ENCODE assay signal across 10 cellular contexts in the genomic region with DNA sequence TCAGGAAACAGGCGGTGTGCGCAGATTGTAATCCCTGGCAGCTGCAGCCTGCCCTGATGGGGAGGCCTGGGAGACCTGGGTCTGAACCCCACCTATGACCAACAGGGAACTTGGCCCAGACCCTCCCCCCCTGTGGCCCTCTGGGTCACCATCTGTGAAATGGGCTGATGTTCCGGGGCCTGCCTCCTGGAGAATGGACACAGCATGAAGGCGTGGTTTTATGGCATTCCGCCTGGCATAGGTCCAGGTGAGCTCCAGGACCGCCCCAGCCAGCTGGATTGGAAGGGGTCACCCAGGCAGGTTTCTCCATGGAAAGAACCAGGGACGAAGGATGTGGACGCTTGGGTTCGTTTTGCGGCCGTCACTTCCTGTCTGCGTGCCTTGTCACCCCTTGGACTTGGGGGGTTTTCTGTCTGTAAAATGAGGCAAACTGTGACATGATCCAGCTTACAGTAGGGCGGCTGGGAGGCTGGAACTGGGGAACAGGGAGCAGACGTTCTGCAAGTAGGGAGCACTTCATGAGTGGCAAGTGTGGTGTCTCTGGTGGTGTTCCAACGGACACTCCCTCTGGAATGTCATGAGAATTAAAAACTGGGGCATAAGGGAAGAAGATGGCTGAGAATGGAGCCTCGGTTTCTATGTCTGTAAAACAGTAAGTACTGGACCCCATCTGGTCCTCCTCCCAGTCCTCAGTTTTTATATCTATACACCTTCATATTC. TPM values are rescaled to one million over a fixed set of nuclear protein-coding genes. Genes with fewer than 3 reads are reported as not detected.
A peak's percentile ranks its signal among the peaks of the same experiment; 100 is the strongest.
DNase-seq lines count a peak whose midpoint lies in the region; ATAC-seq lines count a peak whose summit lies in the region.
"Had no signal": no experiment of that assay in that cellular context is flagged by ENCODE, and none has a peak within 500 bp of the region (broad histone marks: within the 10 kb centered on the region; RNA-seq: fewer than 3 reads in every experiment).

No MANE protein-coding gene starts in this region.

- H3K27me3 Mint-ChIP-seq in activated T-cell treated with anti-CD3 and anti-CD28 coated beads, Interleukin-2, amount 50 U/mL, for 24 hours: peaks cover 24% of the 10 kb centered on the region

- no peak for DNase-seq in activated T-cell treated with anti-CD3 and anti-CD28 coated beads, Interleukin-2, amount 50 U/mL, for 24 hours
- DNase-seq in activated T-cell treated with anti-CD3 and anti-CD28 coated beads, Interleukin-2, amount 50 U/mL, for 48 hours: no peak
- DNase-seq in lung microvascular endothelial cell (ENCODE audit: low read depth in 2 of 2) (peak; percentile 34 to 58), islet precursor cell (no peak)
- DNase-seq: stimulated activated CD8-positive, alpha-beta memory T cell treated with anti-CD3 and anti-CD28 coated beads, Interleukin-4, amount 100 ng/mL, for 48 hours had no signal

- peak overlapping the region; percentile 74 for H3K4me3 Mint-ChIP-seq in activated T-cell treated with anti-CD3 and anti-CD28 coated beads, Interleukin-2, amount 50 U/mL, for 24 hours

- no peak for ATAC-seq in HG03135 (IDR thresholded peaks at IDR 0.05; ENCODE audit: unreplicated experiment)
- no peak for ATAC-seq in HG03097 (IDR thresholded peaks at IDR 0.05; ENCODE audit: low FRiP score, unreplicated experiment)

- no peaks in the 10 kb centered on the region for H3K36me3 Mint-ChIP-seq in activated T-cell treated with anti-CD3 and anti-CD28 coated beads, Interleukin-2, amount 50 U/mL, for 24 hours (ENCODE audit: low read depth)

- H3K4me1 Mint-ChIP-seq in activated T-cell treated with anti-CD3 and anti-CD28 coated beads, Interleukin-2, amount 50 U/mL, for 24 hours (ENCODE audit: low read depth): peaks cover 11% of the 10 kb centered on the region

- H3K27ac ChIP-seq in angular gyrus (ENCODE audit: low read depth, low read length) (peak overlapping the region; percentile 88), temporal lobe (ENCODE audit: low read depth, low read length) (peak overlapping the region; percentile 89)
- H3K27ac ChIP-seq: C4-2B had no signal

- no peaks in the 10 kb centered on the region for H3K9me3 Mint-ChIP-seq in activated T-cell treated with anti-CD3 and anti-CD28 coated beads, Interleukin-2, amount 50 U/mL, for 24 hours

- H3K27ac Mint-ChIP-seq in activated T-cell treated with anti-CD3 and anti-CD28 coated beads, Interleukin-2, amount 50 U/mL, for 24 hours: peak overlapping the region; percentile 69

RNA-seq across cellular contexts. Expression of gene CPNE2, which starts 1.6 kb away (rescaled TPM):
- total RNA-seq in lung microvascular endothelial cell: 41.0 and 41.5 TPM in 2 replicates
- total RNA-seq in temporal lobe: 42.5 TPM

Comparison
In these comparisons a context has a peak if more than half of its experiments do, and no peak if none do; other contexts are left out.
1. DNase-seq: peak in lung microvascular endothelial cell (2 of 2); none in activated T-cell treated with anti-CD3 and anti-CD28 coated beads, Interleukin-2, amount 50 U/mL, for 24 hours (single experiment), activated T-cell treated with anti-CD3 and anti-CD28 coated beads, Interleukin-2, amount 50 U/mL, for 48 hours (0 of 2) and islet precursor cell (single experiment).